In genomic region chr12:88946377-88946997, GRCh38 we compare ENCODE assay signal across 9 cellular contexts.
DNase-seq lines count a peak whose midpoint lies in the region; ATAC-seq lines count a peak whose summit lies in the region.
"Had no signal": no experiment of that assay in that cellular context is flagged by ENCODE, and none has a peak within 500 bp of the region (broad histone marks: within the 10 kb centered on the region; RNA-seq: fewer than 3 reads in every experiment).

No MANE protein-coding gene starts in this region.

- CTCF ChIA-PET in activated CD8-positive, alpha-beta memory T cell treated with anti-CD3 and anti-CD28 coated beads, Interleukin-2, amount 10 ng/mL, durations not matched to agents 7 days and 5 days (lab: Charles Lee), result interaction anchor here (1.4 kb wide), 1 partner anchor 12 kb away, joined by 3 read pairs; no protein-coding TSS in a partner anchor

- no peaks in the 10 kb centered on the region for H3K4me1 Mint-ChIP-seq in activated CD8-positive, alpha-beta memory T cell treated with anti-CD3 and anti-CD28 coated beads, Interleukin-2, amount 10 ng/mL, durations not matched to agents 7 days and 5 days
- no peaks in the 10 kb centered on the region for H3K4me1 Mint-ChIP-seq in naive thymus-derived CD8-positive, alpha-beta T cell

- ATAC-seq in GM19438 (IDR thresholded peaks at IDR 0.05; ENCODE audit: low read depth, unreplicated experiment) (peak; percentile 67), HG03095 (IDR thresholded peaks at IDR 0.05; ENCODE audit: unreplicated experiment) (no peak)
- ATAC-seq in activated CD8-positive, alpha-beta memory T cell treated with anti-CD3 and anti-CD28 coated beads, Interleukin-2, amount 10 ng/mL, durations not matched to agents 7 days and 5 days, result no peak
- no peak for ATAC-seq in naive thymus-derived CD8-positive, alpha-beta T cell

- H3K4me3 Mint-ChIP-seq in activated CD8-positive, alpha-beta memory T cell treated with anti-CD3 and anti-CD28 coated beads, Interleukin-2, amount 10 ng/mL, durations not matched to agents 7 days and 5 days, result no peak overlapping the region
- no peak overlapping the region for H3K4me3 Mint-ChIP-seq in naive thymus-derived CD8-positive, alpha-beta T cell

- H3K27ac ChIP-seq in epithelial cell of prostate, result peak overlapping the region; percentile 60

- no peaks in the 10 kb centered on the region for H3K27me3 Mint-ChIP-seq in activated CD8-positive, alpha-beta memory T cell treated with anti-CD3 and anti-CD28 coated beads, Interleukin-2, amount 10 ng/mL, durations not matched to agents 7 days and 5 days
- H3K27me3 Mint-ChIP-seq in naive thymus-derived CD8-positive, alpha-beta T cell, result peaks cover 2 to 27% (median 2%) of the 10 kb centered on the region in 5 donors

- H3K36me3 Mint-ChIP-seq in activated CD8-positive, alpha-beta memory T cell treated with anti-CD3 and anti-CD28 coated beads, Interleukin-2, amount 10 ng/mL, durations not matched to agents 7 days and 5 days, result no peaks in the 10 kb centered on the region
- H3K36me3 Mint-ChIP-seq in naive thymus-derived CD8-positive, alpha-beta T cell, result no peaks in the 10 kb centered on the region

- no peak overlapping the region for H3K4me3 ChIP-seq in skeletal muscle cell (ENCODE audit: low read depth, low read length)

- H3K27ac Mint-ChIP-seq in activated CD8-positive, alpha-beta memory T cell treated with anti-CD3 and anti-CD28 coated beads, Interleukin-2, amount 10 ng/mL, durations not matched to agents 7 days and 5 days, result no peak overlapping the region
- no peak overlapping the region for H3K27ac Mint-ChIP-seq in naive thymus-derived CD8-positive, alpha-beta T cell

- POLR2A ChIA-PET in naive thymus-derived CD8-positive, alpha-beta T cell (lab: Charles Lee), result no interaction called here

- H3K9me3 Mint-ChIP-seq in activated CD8-positive, alpha-beta memory T cell treated with anti-CD3 and anti-CD28 coated beads, Interleukin-2, amount 10 ng/mL, durations not matched to agents 7 days and 5 days (ENCODE audit: low read depth), result no peaks in the 10 kb centered on the region
- H3K9me3 Mint-ChIP-seq in naive thymus-derived CD8-positive, alpha-beta T cell, result peaks cover 0 to 8% (median 0%) of the 10 kb centered on the region in 9 donors

- DNase-seq in M059J (ENCODE audit: low read depth), result peak; percentile 85
- DNase-seq in epithelial cell of prostate (ENCODE audit: low read depth, low spot score), result no peak
- peak; percentile 52 for DNase-seq in skeletal muscle cell (ENCODE audit: low read depth)
- no peak for DNase-seq in activated CD8-positive, alpha-beta memory T cell treated with anti-CD3 and anti-CD28 coated beads, Interleukin-2, amount 10 ng/mL, durations not matched to agents 7 days and 5 days
- no peak for DNase-seq in naive thymus-derived CD8-positive, alpha-beta T cell
- no peak for DNase-seq in ecto neural progenitor cell (ENCODE audit: low spot score)
- DNase-seq: NCI-H524 had no signal

Comparison
In these comparisons a context has a peak if more than half of its experiments do, and no peak if none do; other contexts are left out.
1. DNase-seq: peak in M059J (single experiment) and skeletal muscle cell (single experiment); none in epithelial cell of prostate (single experiment), activated CD8-positive, alpha-beta memory T cell treated with anti-CD3 and anti-CD28 coated beads, Interleukin-2, amount 10 ng/mL, durations not matched to agents 7 days and 5 days (single experiment), naive thymus-derived CD8-positive, alpha-beta T cell (0 of 10) and ecto neural progenitor cell (single experiment).